Comparison of ENCODE assay signal across 8 cellular contexts in the genomic region with DNA sequence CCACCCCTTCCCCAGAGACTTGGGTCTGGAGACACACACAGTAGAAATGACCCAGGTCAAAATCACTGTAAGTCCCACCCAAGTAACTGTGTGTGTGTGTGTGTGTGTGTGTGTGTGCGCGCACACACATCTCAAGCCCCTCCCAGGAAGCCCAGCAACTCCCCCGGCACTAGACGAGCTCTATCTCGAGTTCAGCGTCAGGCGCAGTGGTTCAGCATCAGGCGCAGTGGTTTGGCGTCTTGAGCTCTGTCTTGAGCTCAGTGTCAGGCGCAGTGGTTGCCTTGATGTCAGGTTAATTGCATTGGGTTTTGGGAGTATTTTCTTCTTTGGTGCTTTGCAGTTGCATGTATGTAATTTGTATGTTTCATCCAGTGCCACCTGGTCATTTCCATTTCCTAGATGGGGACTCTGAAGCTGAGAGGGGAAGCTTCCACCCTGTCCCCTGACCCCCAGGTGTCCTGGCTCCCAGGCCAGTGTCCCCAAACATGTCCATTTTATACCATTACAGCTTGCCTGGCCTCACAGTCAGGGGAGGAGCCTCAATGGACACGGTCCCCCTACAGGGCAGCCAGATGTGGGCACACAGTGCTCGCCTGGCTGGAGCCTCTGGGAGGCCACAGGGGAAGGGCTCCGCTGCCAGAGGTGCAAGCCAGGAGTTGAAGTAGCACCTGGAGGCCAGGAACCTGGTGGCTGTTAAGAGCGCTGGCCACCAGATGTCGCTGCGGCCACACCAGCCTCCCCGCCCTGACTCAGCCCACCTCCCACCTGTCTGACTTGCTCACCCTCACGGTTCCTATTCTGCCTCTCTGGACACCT.
A peak's percentile ranks its signal among the peaks of the same experiment; 100 is the strongest.
DNase-seq lines count a peak whose midpoint lies in the region; ATAC-seq and TF ChIP-seq lines count a peak whose summit lies in the region.

No MANE protein-coding gene starts in this region.

- TF ChIP-seq CTCF in CD14-positive monocyte (IDR thresholded peaks at IDR 0.05) = peak; percentile 74
- TF ChIP-seq CTCF in OCI-LY1 (IDR thresholded peaks at IDR 0.05; ENCODE audit: low read length) = peak; percentile 89
- peak; percentile 75 for TF ChIP-seq CTCF in fibroblast of the aortic adventitia (IDR thresholded peaks at IDR 0.05; ENCODE audit: insufficient read depth, low read length)

- no peak overlapping the region for H3K9ac ChIP-seq in OCI-LY1 (ENCODE audit: low read length)

- H3F3A ChIP-seq in OCI-LY1 (ENCODE audit: insufficient read depth, low read length) = no peaks in the 10 kb centered on the region

- H3K4me1 ChIP-seq in OCI-LY1 (ENCODE audit: insufficient read depth, low read length, severe bottlenecking) = no peaks in the 10 kb centered on the region

- CTCF ChIA-PET in HEK293T (lab: Yijun Ruan, JAX) = interaction anchor here (1.6 to 1.9 kb wide), 2 partner anchors 618 to 943 kb away, joined by 4 to 13 read pairs; no protein-coding TSS in a partner anchor

- ATAC-seq in HG03039 (IDR thresholded peaks at IDR 0.05; ENCODE audit: unreplicated experiment) = no peak
- no peak for ATAC-seq in HG02852 (IDR thresholded peaks at IDR 0.05; ENCODE audit: unreplicated experiment)

- H3K27ac Mint-ChIP-seq in CD14-positive monocyte = peak overlapping the region in 1 of 7 donors; percentile 68

- DNase-seq in CD14-positive monocyte (ENCODE audit: low spot score) (no peak), HEK293T (ENCODE audit: extremely low spot score) (peak; percentile 74), activated T-cell treated with anti-CD3 and anti-CD28 coated beads for 48 hours (ENCODE audit: low read depth) (peak; percentile 68), fibroblast of the aortic adventitia (ENCODE audit: low read depth) (no peak), retina (peak; percentile 75)

- H2AFZ ChIP-seq in OCI-LY1 (ENCODE audit: low read length) = no peak overlapping the region

- H3K27me3 Mint-ChIP-seq in CD14-positive monocyte (ENCODE audit: low read depth in 3 of 3) = peaks cover 0 to 6% (median 2%) of the 10 kb centered on the region in 3 donors

- peaks cover 93 to 99% of the 10 kb centered on the region in 2 donors for H3K36me3 Mint-ChIP-seq in CD14-positive monocyte

- H3K9me3 ChIP-seq in OCI-LY1 (ENCODE audit: low read length) = no peaks in the 10 kb centered on the region

- H3K4me3 Mint-ChIP-seq in CD14-positive monocyte = no peak overlapping the region

- peaks cover 0 to 4% (median 0%) of the 10 kb centered on the region in 7 donors for H3K9me3 Mint-ChIP-seq in CD14-positive monocyte

- no peaks in the 10 kb centered on the region for H4K20me1 ChIP-seq in OCI-LY1 (ENCODE audit: insufficient read depth, low read length)

- H3K4me3 ChIP-seq in OCI-LY1 (ENCODE audit: low read depth, low read length, poor library complexity, severe bottlenecking) (no peak overlapping the region), fibroblast of the aortic adventitia (ENCODE audit: low read depth, low read length) (no peak overlapping the region)

- intact Hi-C loops in CD14-positive monocyte (cut with micrococcal nuclease) = no loop called here

- no peaks in the 10 kb centered on the region for H3K4me1 Mint-ChIP-seq in CD14-positive monocyte

- no peaks in the 10 kb centered on the region for H3K9me2 ChIP-seq in OCI-LY1 (ENCODE audit: low read depth, low read length)

- H3K27ac ChIP-seq in OCI-LY1 (ENCODE audit: low read depth, low read length, poor library complexity, severe bottlenecking) = no peak overlapping the region

- H3K36me3 ChIP-seq in OCI-LY1 (ENCODE audit: insufficient read depth, low read length) = no peaks in the 10 kb centered on the region

- H3K4me2 ChIP-seq in OCI-LY1 (ENCODE audit: low read length) = no peak overlapping the region

- POLR2A ChIA-PET in HEK293T (lab: Yijun Ruan, JAX) = no interaction called here

- peaks cover 5% of the 10 kb centered on the region for H3K27me3 ChIP-seq in OCI-LY1 (ENCODE audit: insufficient read depth, low read length)

- H3K79me2 ChIP-seq in OCI-LY1 (ENCODE audit: insufficient read depth, low read length) = no peaks in the 10 kb centered on the region

TF ChIP-seq in HEK293T, 16 proteins besides CTCF, POLR2A, EP300 and RAD21:
- TF ChIP-seq HDGF (IDR thresholded peaks at IDR 0.05; ENCODE audit: borderline replicate concordance) (no peak), SUZ12 (IDR thresholded peaks at IDR 0.05) (no peak), FOXA1 (IDR thresholded peaks at IDR 0.05) (no peak), TARDBP (IDR thresholded peaks at IDR 0.05) (no peak), ELF4 (IDR thresholded peaks at IDR 0.05) (no peak), L3MBTL2 (conservative IDR thresholded peaks at IDR 0.05) (no peak), SP1 (IDR thresholded peaks at IDR 0.05) (no peak), CTBP1 (IDR thresholded peaks at IDR 0.05; ENCODE audit: borderline replicate concordance) (no peak), BHLHE40 (IDR thresholded peaks at IDR 0.05; ENCODE audit: borderline replicate concordance) (no peak), LEF1 (IDR thresholded peaks at IDR 0.05; ENCODE audit: borderline replicate concordance) (no peak)
- TF ChIP-seq, protein P1, sequence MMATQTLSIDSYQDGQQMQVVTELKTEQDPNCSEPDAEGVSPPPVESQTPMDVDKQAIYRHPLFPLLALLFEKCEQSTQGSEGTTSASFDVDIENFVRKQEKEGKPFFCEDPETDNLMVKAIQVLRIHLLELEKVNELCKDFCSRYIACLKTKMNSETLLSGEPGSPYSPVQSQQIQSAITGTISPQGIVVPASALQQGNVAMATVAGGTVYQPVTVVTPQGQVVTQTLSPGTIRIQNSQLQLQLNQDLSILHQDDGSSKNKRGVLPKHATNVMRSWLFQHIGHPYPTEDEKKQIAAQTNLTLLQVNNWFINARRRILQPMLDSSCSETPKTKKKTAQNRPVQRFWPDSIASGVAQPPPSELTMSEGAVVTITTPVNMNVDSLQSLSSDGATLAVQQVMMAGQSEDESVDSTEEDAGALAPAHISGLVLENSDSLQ (IDR thresholded peaks at IDR 0.05) = no peak

Comparison
In these comparisons a context has a peak if more than half of its experiments do, and no peak if none do; other contexts are left out.
1. DNase-seq: peak in HEK293T (single experiment), activated T-cell treated with anti-CD3 and anti-CD28 coated beads for 48 hours (single experiment) and retina (single experiment); none in CD14-positive monocyte (single experiment) and fibroblast of the aortic adventitia (single experiment).
2. Peak in every context shown above with its lines, with median percentiles within 50 percentile points of each other: CTCF ChIP-seq.